In the genomic region with DNA sequence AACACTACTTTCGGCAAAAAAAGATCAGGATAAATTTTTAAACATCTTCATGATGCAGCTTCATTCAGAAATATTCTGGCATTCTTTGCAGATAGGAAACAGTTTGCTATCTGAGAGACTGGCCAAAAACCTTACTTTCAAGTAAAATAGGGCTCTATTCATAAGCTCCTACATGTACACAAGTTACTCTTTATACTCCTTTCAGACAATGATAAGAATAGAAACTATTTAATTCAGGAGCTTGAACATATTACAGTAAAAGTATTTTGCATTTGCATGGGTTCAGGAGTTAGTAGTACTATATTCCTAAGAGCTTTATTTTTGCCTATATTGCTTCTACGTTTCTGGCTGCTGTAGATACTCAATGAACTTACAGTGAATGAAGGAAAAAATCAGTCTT, we compare ENCODE assay signal across 28 cellular contexts.
"Had no signal": no experiment of that assay in that cellular context is flagged by ENCODE, and none has a peak within 500 bp of the region (broad histone marks: within the 10 kb centered on the region; RNA-seq: fewer than 3 reads in every experiment).

No MANE protein-coding gene starts in this region.

- H3K27me3 ChIP-seq: dorsolateral prefrontal cortex, heart left ventricle, left lung, ovary, uterus had no signal

- H3K27ac Mint-ChIP-seq: activated CD4-positive, alpha-beta memory T cell treated with anti-CD3 and anti-CD28 coated beads, Interleukin-2, amount 10 ng/mL, durations not matched to agents 7 days and 5 days; activated CD4-positive, alpha-beta T cell treated with anti-CD3 and anti-CD28 coated beads, Interleukin-2, amount 10 ng/mL, durations not matched to agents 7 days and 5 days; activated naive CD8-positive, alpha-beta T cell; activated T-helper 2 cell treated with anti-CD3 and anti-CD28 coated beads, Interferon-gamma antibody, Interleukin-2, Interleukin-4, amounts not matched to agents 10 μg/mL and 5 μg/mL and 100 μg/mL, durations not matched to agents 14 hours and 24 hours and 36 hours; natural killer cell treated with Interleukin-12 subunit alpha and Interleukin-12 subunit beta and Interleukin-15 and Interleukin-18, amount 100 ng/mL, for 72 hours; progenitor cell of endocrine pancreas; stimulated activated effector memory CD8-positive, alpha-beta T cell treated with anti-CD3 and anti-CD28 coated beads, Interleukin-12 subunit alpha, Interleukin-12 subunit beta, amount 100 ng/mL, for 72 hours; stimulated activated naive CD8-positive, alpha-beta T cell treated with anti-CD3 and anti-CD28 coated beads, Interleukin-15, Interleukin-2, amounts not matched to agents 100 ng/mL and 50 ng/mL, for 24 hours; type B pancreatic cell had no signal

- ATAC-seq: activated T-cell treated with anti-CD3 and anti-CD28 coated beads, Interleukin-2, amount 50 U/mL, for 4 hours; heart left ventricle; left lung; lower lobe of right lung; mucosa of descending colon; natural killer cell treated with Interleukin-12 subunit alpha and Interleukin-12 subunit beta and Interleukin-15 and Interleukin-18, amount 100 ng/mL, for 72 hours; sciatic nerve; stimulated activated effector memory CD8-positive, alpha-beta T cell treated with anti-CD3 and anti-CD28 coated beads, Interleukin-12 subunit alpha, Interleukin-12 subunit beta, amount 100 ng/mL, for 72 hours had no signal

- H3K36me3 Mint-ChIP-seq: activated naive CD8-positive, alpha-beta T cell; natural killer cell treated with Interleukin-12 subunit alpha and Interleukin-12 subunit beta and Interleukin-15 and Interleukin-18, amount 100 ng/mL, for 72 hours; stimulated activated effector memory CD8-positive, alpha-beta T cell treated with anti-CD3 and anti-CD28 coated beads, Interleukin-12 subunit alpha, Interleukin-12 subunit beta, amount 100 ng/mL, for 72 hours had no signal

- H3K4me1 ChIP-seq: left lung, lower lobe of right lung, uterus had no signal

- H3K9me3 ChIP-seq: heart left ventricle, left lung, lower lobe of right lung, mucosa of descending colon, ovary, thoracic aorta, uterus had no signal

- H3K36me3 ChIP-seq: left lung, lower lobe of right lung, ovary, thoracic aorta, uterus had no signal

- H3K4me3 Mint-ChIP-seq: activated CD4-positive, alpha-beta memory T cell treated with anti-CD3 and anti-CD28 coated beads, Interleukin-2, amount 10 ng/mL, durations not matched to agents 7 days and 5 days; activated CD4-positive, alpha-beta T cell treated with anti-CD3 and anti-CD28 coated beads, Interleukin-2, amount 10 ng/mL, durations not matched to agents 7 days and 5 days; activated naive CD8-positive, alpha-beta T cell; activated T-cell treated with anti-CD3 and anti-CD28 coated beads, Interleukin-2, amount 50 U/mL, for 4 hours; natural killer cell treated with Interleukin-12 subunit alpha and Interleukin-12 subunit beta and Interleukin-15 and Interleukin-18, amount 100 ng/mL, for 72 hours; stimulated activated effector memory CD8-positive, alpha-beta T cell treated with anti-CD3 and anti-CD28 coated beads, Interleukin-12 subunit alpha, Interleukin-12 subunit beta, amount 100 ng/mL, for 72 hours; stimulated activated naive CD8-positive, alpha-beta T cell treated with anti-CD3 and anti-CD28 coated beads, Interleukin-15, Interleukin-2, amounts not matched to agents 100 ng/mL and 50 ng/mL, for 24 hours; type B pancreatic cell had no signal

- H3K4me1 Mint-ChIP-seq: activated CD4-positive, alpha-beta memory T cell treated with anti-CD3 and anti-CD28 coated beads, Interleukin-2, amount 10 ng/mL, durations not matched to agents 7 days and 5 days; activated CD4-positive, alpha-beta T cell treated with anti-CD3 and anti-CD28 coated beads, Interleukin-2, amount 10 ng/mL, durations not matched to agents 7 days and 5 days; stimulated activated effector memory CD8-positive, alpha-beta T cell treated with anti-CD3 and anti-CD28 coated beads, Interleukin-12 subunit alpha, Interleukin-12 subunit beta, amount 100 ng/mL, for 72 hours had no signal

- DNase-seq: activated CD4-positive, alpha-beta memory T cell treated with anti-CD3 and anti-CD28 coated beads, Interleukin-2, amount 10 ng/mL, durations not matched to agents 7 days and 5 days; activated CD4-positive, alpha-beta T cell treated with anti-CD3 and anti-CD28 coated beads, Interleukin-2, amount 10 ng/mL, durations not matched to agents 7 days and 5 days; activated CD4-positive, CD25-positive, alpha-beta regulatory T cell treated with anti-CD3 and anti-CD28 coated beads, Interleukin-2, amount 50 U/mL, for 72 hours; activated T-cell treated with anti-CD3 and anti-CD28 coated beads, Interleukin-2, amount 50 U/mL, for 4 hours; anterior cingulate cortex; cerebellar nuclear complex; dorsolateral prefrontal cortex; effector memory CD4-positive, alpha-beta T cell; foreskin fibroblast; heart left ventricle; left lung; lower lobe of right lung; mucosa of descending colon; ovary; stimulated activated CD4-positive, alpha-beta T cell treated with anti-CD3 and anti-CD28 coated beads, Interleukin-4, amount 100 ng/mL, for 24 hours; T-helper 2 cell; uterus had no signal

- H3K4me3 ChIP-seq: coronary artery, heart left ventricle, left lung, lower lobe of right lung, mucosa of descending colon, ovary, skin epidermis, thoracic aorta, uterus had no signal

- H3K27me3 Mint-ChIP-seq: activated CD4-positive, alpha-beta memory T cell treated with anti-CD3 and anti-CD28 coated beads, Interleukin-2, amount 10 ng/mL, durations not matched to agents 7 days and 5 days; activated CD4-positive, alpha-beta T cell treated with anti-CD3 and anti-CD28 coated beads, Interleukin-2, amount 10 ng/mL, durations not matched to agents 7 days and 5 days; activated naive CD8-positive, alpha-beta T cell; natural killer cell treated with Interleukin-12 subunit alpha and Interleukin-12 subunit beta and Interleukin-15 and Interleukin-18, amount 100 ng/mL, for 72 hours; progenitor cell of endocrine pancreas; stimulated activated naive CD8-positive, alpha-beta T cell treated with anti-CD3 and anti-CD28 coated beads, Interleukin-15, Interleukin-2, amounts not matched to agents 100 ng/mL and 50 ng/mL, for 24 hours; type B pancreatic cell had no signal

- H3K9me3 Mint-ChIP-seq: activated CD4-positive, alpha-beta memory T cell treated with anti-CD3 and anti-CD28 coated beads, Interleukin-2, amount 10 ng/mL, durations not matched to agents 7 days and 5 days; activated CD4-positive, alpha-beta T cell treated with anti-CD3 and anti-CD28 coated beads, Interleukin-2, amount 10 ng/mL, durations not matched to agents 7 days and 5 days; activated T-cell treated with anti-CD3 and anti-CD28 coated beads, Interleukin-2, amount 50 U/mL, for 4 hours; activated T-helper 2 cell treated with anti-CD3 and anti-CD28 coated beads, Interferon-gamma antibody, Interleukin-2, Interleukin-4, amounts not matched to agents 10 μg/mL and 5 μg/mL and 100 μg/mL, durations not matched to agents 14 hours and 24 hours and 36 hours; natural killer cell treated with Interleukin-12 subunit alpha and Interleukin-12 subunit beta and Interleukin-15 and Interleukin-18, amount 100 ng/mL, for 72 hours; stimulated activated effector memory CD8-positive, alpha-beta T cell treated with anti-CD3 and anti-CD28 coated beads, Interleukin-12 subunit alpha, Interleukin-12 subunit beta, amount 100 ng/mL, for 72 hours; stimulated activated naive CD8-positive, alpha-beta T cell treated with anti-CD3 and anti-CD28 coated beads, Interleukin-15, Interleukin-2, amounts not matched to agents 100 ng/mL and 50 ng/mL, for 24 hours; type B pancreatic cell had no signal

- H3K27ac ChIP-seq: coronary artery, dorsolateral prefrontal cortex, heart left ventricle, left lung, lower lobe of right lung, ovary, skin epidermis, thoracic aorta, uterus had no signal
